Comparison of ENCODE assay signal across 8 cellular contexts in the genomic region with DNA sequence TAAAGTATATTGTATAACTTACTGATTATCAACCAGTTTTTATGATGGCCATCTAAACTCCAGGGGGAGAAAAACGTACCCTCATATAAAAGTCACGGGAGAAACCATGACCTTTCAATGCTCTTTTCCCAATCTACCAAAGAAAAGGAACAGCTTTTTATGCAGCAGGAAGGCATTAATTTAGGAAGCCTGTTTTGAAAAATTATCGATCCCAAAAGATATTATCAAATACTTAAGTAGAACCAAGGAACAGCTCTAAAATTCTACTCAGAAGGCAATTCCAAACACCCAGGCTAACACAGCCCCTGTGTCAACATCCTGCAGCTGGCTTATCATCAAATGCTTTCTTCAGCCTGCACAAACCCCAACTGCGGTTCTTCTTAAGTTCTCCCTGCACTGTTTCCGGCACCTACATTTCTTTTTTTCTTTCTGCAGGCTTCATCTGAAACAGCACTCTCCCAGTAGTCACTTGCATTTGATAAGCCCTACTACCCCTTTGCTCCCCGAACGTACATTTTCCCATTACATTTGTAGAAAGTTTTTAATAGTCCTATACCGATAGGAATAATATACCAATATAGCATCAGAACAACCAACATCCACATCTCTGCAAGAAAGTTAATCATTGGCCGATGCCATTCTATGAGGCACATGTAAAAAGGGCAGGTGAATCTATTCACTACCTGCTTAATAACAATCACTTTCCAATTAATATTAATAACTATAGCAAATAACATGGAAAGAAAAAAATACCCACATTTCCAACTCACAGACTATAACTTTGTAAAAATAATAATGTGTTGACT. TPM values are rescaled to one million over a fixed set of nuclear protein-coding genes. Genes with fewer than 3 reads are reported as not detected.
DNase-seq lines count a peak whose midpoint lies in the region; ATAC-seq, FAIRE-seq and TF ChIP-seq lines count a peak whose summit lies in the region.

No MANE protein-coding gene starts in this region.

- H3K9me3 ChIP-seq in GM12878 (replicated peaks; ENCODE audit: control insufficient read depth, insufficient read depth, low read length) (no peaks in the 10 kb centered on the region), ascending aorta (no peaks in the 10 kb centered on the region), Karpas-422 (ENCODE audit: low read length) (no peaks in the 10 kb centered on the region)

- SMC1A ChIA-PET in GM12878 (lab: Charles Lee; ENCODE audit: uncharacterized antibody, unreplicated experiment) = interaction anchor here (0.7 to 8.4 kb wide), 11 partner anchors 8 to 666 kb away, joined by 3 to 107 read pairs (median 10); no protein-coding TSS in a partner anchor

- CTCF ChIA-PET in GM12878 (lab: Yijun Ruan, JAX) = interaction anchor here (0.5 to 1.5 kb wide), 6 partner anchors 11 to 673 kb away, joined by 3 to 4 read pairs (median 3); no protein-coding TSS in a partner anchor

- DNase-seq in GM18507 (ENCODE audit: extremely low spot score, insufficient read length, low read depth) (no peak), MV-4-11 (lab: John Stamatoyannopoulos, UW) (peak; percentile 71), GM12878 (ENCODE audit: low read depth, low spot score) (no peak), ascending aorta (ENCODE audit: low spot score in 2 of 2) (no peak), Karpas-422 (no peak), SW 1271 (lab: John Stamatoyannopoulos, UW) (no peak)
- peak; percentile 17 to 86 (median 76) for DNase-seq in stimulated activated naive CD4-positive, alpha-beta T cell (lab: John Stamatoyannopoulos, UW)

- peak overlapping the region; percentile 56 for H3K4me2 ChIP-seq in GM12878 (ENCODE audit: control insufficient read depth, insufficient read depth)
- H3K4me2 ChIP-seq in Karpas-422 (ENCODE audit: low read depth, low read length, poor library complexity, severe bottlenecking) = no peak overlapping the region

- TF ChIP-seq RAD21 in GM12878 (IDR thresholded peaks at IDR 0.05; ENCODE audit: insufficient read depth, low read depth, low read length) = no peak

- peak overlapping the region; percentile 50 for H3K27ac ChIP-seq in GM12878 (ENCODE audit: control insufficient read depth, insufficient read depth)
- H3K27ac ChIP-seq in ascending aorta = no peak overlapping the region
- H3K27ac ChIP-seq in Karpas-422 (ENCODE audit: low read length) = no peak overlapping the region

- peak; percentile 83 for FAIRE-seq in GM18507 (lab: Jason Lieb, UNC)
- peak; percentile 84 for FAIRE-seq in GM12878 (lab: Jason Lieb, UNC)

- no peak for TF ChIP-seq EP300 in GM12878 (IDR thresholded peaks at IDR 0.05; ENCODE audit: borderline replicate concordance in 1 of 2, control insufficient read depth in 1 of 2, low read depth in 2 of 2, low read length in 2 of 2)

- RAD21 ChIA-PET in GM12878 (lab: Charles Lee; ENCODE audit: unreplicated experiment) = interaction anchor here (0.7 to 6.6 kb wide), 15 partner anchors 9 to 266 kb away, joined by 3 to 71 read pairs (median 4); no protein-coding TSS in a partner anchor

- in situ Hi-C loops in GM12878 (cut with MboI) = no loop called here

- TF ChIP-seq POLR2A in GM12878 (IDR thresholded peaks at IDR 0.05; ENCODE audit: low read depth, low read length) = no peak

- H3K4me1 ChIP-seq in GM12878 (ENCODE audit: control insufficient read depth, insufficient read depth, low read length) (peaks cover 27% of the 10 kb centered on the region), ascending aorta (peaks cover 0 to 18% of the 10 kb centered on the region in 2 donors), Karpas-422 (ENCODE audit: low read length) (no peaks in the 10 kb centered on the region)

- H4K20me1 ChIP-seq in GM12878 (ENCODE audit: control insufficient read depth, insufficient read depth) = peaks cover 3% of the 10 kb centered on the region; the same call in 1 of the 2 replicates
- H4K20me1 ChIP-seq in Karpas-422 (ENCODE audit: insufficient read depth, low read depth, low read length) = peaks cover 73% of the 10 kb centered on the region

- 7% methylated on average over 9 of the region's 9 CpGs for WGBS in GM12878 (ENCODE audit: insufficient coverage, insufficient replicate concordance, low lambda C conversion rate, missing lambda C conversion rate)

- H2AFZ ChIP-seq in GM12878 (ENCODE audit: control insufficient read depth, low read depth, low read length) = no peak overlapping the region
- no peak overlapping the region for H2AFZ ChIP-seq in Karpas-422 (ENCODE audit: low read length)

- peak overlapping the region; percentile 39; the same call in 1 of the 2 replicates for H3K4me3 ChIP-seq in GM12878
- H3K4me3 ChIP-seq in ascending aorta = no peak overlapping the region
- no peak overlapping the region for H3K4me3 ChIP-seq in Karpas-422 (ENCODE audit: low read length)

- intact Hi-C loops in GM12878 (cut with micrococcal nuclease; ENCODE audit: unreplicated experiment) = loop anchor here (5.0 kb wide), 1 partner anchor 46 kb away; a partner anchor contains a TSS
- intact Hi-C loops in ascending aorta (cut with DNase I) = no loop called here

- no peak for TF ChIP-seq CTCF in GM12878 (IDR thresholded peaks at IDR 0.05 in 2 of 3, conservative IDR thresholded peaks at IDR 0.05 in 1 of 3; ENCODE audit: control insufficient read depth in 2 of 3, extremely low read depth in 1 of 3, insufficient read depth in 1 of 3, low read depth in 3 of 3, low read length in 3 of 3)
- TF ChIP-seq CTCF in ascending aorta (IDR thresholded peaks at IDR 0.05) = no peak

- H3K79me2 ChIP-seq in GM12878 (ENCODE audit: control insufficient read depth, insufficient read depth, low read length) (peaks cover 94% of the 10 kb centered on the region), Karpas-422 (ENCODE audit: low read length) (no peaks in the 10 kb centered on the region)

- BruUV-seq in GM12878 (replicated peaks; lab: Mats Ljungman, UMichigan) = no TSS peak

- POLR2A ChIA-PET in GM12878 (lab: Charles Lee) = interaction anchor here (0.5 to 0.9 kb wide), 3 partner anchors 8 to 28 kb away, joined by 3 to 5 read pairs (median 3); no protein-coding TSS in a partner anchor

- H3K27me3 ChIP-seq in GM12878 (replicated peaks in 1 of 2; ENCODE audit: control insufficient read depth in 2 of 2, insufficient read depth in 2 of 2, low read length in 1 of 2) (no peaks in the 10 kb centered on the region), ascending aorta (no peaks in the 10 kb centered on the region), Karpas-422 (ENCODE audit: low read length) (no peaks in the 10 kb centered on the region)

- H3K36me3 ChIP-seq in GM12878 (ENCODE audit: control insufficient read depth in 2 of 2, insufficient read depth in 2 of 2, low read length in 1 of 2) (no peaks in the 10 kb centered on the region), ascending aorta (no peaks in the 10 kb centered on the region), Karpas-422 (ENCODE audit: insufficient read depth, low read length) (no peaks in the 10 kb centered on the region)

- ATAC-seq in GM21737 (IDR thresholded peaks at IDR 0.05; ENCODE audit: unreplicated experiment) = peak; percentile 81
- peak; percentile 77 for ATAC-seq in GM12878

- no peak overlapping the region; the same call in 1 of the 2 replicates for H3K9ac ChIP-seq in GM12878 (ENCODE audit: control insufficient read depth, insufficient read depth, low read length)
- no peak overlapping the region for H3K9ac ChIP-seq in Karpas-422 (ENCODE audit: low read length)

- no peaks in the 10 kb centered on the region for H3K9me2 ChIP-seq in Karpas-422 (replicated peaks; ENCODE audit: insufficient read depth, low read length)

TF ChIP-seq in GM12878, 131 proteins besides CTCF, POLR2A, EP300 and RAD21 (continues in another document):
- TF ChIP-seq HDAC2 (IDR thresholded peaks at IDR 0.05) (no peak), ZBED1 (IDR thresholded peaks at IDR 0.05; ENCODE audit: borderline replicate concordance) (no peak), KAT2A (conservative IDR thresholded peaks at IDR 0.05; ENCODE audit: control insufficient read depth, low read depth, low read length) (no peak)

RNA-seq across cellular contexts. Expression of a gene that starts 47.9 kb away (rescaled TPM):
- total RNA-seq in GM12878 (2013; cell fraction: nucleolus; rRNA removed) = 75.2 and 80.8 TPM in 2 replicates
- total RNA-seq in GM12878 (2014; rRNA removed) = 66.1 and 76.6 TPM in 2 replicates
- total RNA-seq in GM12878 (2014; rRNA removed; fragmentation: Illumina TruSeq; extraction: Trizol) = 138 and 139 TPM in 2 replicates
- total RNA-seq in GM12878 (2021) = 107 and 110 TPM in 2 replicates
- 65.1 TPM for polyA plus RNA-seq in GM12878 (2011; ENCODE audit: low read depth)
- polyA plus RNA-seq in GM12878 (2011; rRNA removed) = 74.2 and 111 TPM in 2 replicates
- polyA plus RNA-seq in GM12878 (2011; cell fraction: cytosol; rRNA removed) = 37.6 and 45.3 TPM in 2 replicates
- 30.4 and 31.2 TPM in 2 replicates for polyA plus RNA-seq in GM12878 (2011; cell fraction: nucleus; rRNA removed)
- polyA plus RNA-seq in GM12878 (2012) = 50.1 and 66.8 TPM in 2 replicates
- polyA plus RNA-seq in GM12878 (2014; fragmentation: Illumina TruSeq; extraction: Trizol) = 120 and 188 TPM in 2 replicates
- polyA plus RNA-seq in GM12878 (2014; fragmentation: Nextera tagmentation; extraction: Ambion mirVana) = 100 to 1,000 TPM in 1 of 2 experiments, 10 to 100 TPM in 1; 54.3 to 103 TPM
- 63.4 and 82.4 TPM in 2 replicates for polyA plus RNA-seq in GM12878 (2014; rRNA removed)
- polyA plus RNA-seq in GM12878 (2016; fragmentation: Nextera tagmentation; extraction: Ambion mirVana) = 10 to 100 TPM; 84.1 to 84.8 TPM
- polyA minus RNA-seq in GM12878 (2011; rRNA and poly(A)+ RNA removed) = 81.0 and 112 TPM in 2 replicates
- 36.2 and 39.6 TPM in 2 replicates for polyA minus RNA-seq in GM12878 (2011; cell fraction: cytosol; rRNA and poly(A)+ RNA removed)
- polyA minus RNA-seq in GM12878 (2011; cell fraction: nucleus; rRNA and poly(A)+ RNA removed) = 36.8 and 50.8 TPM in 2 replicates
- total RNA-seq in ascending aorta = 34.9 TPM
- 32.6 and 33.1 TPM in 2 replicates for total RNA-seq in Karpas-422 (2014; rRNA removed; shearing (Covaris generic); ENCODE audit: low replicate concordance)

Comparison
In these comparisons a context has a peak if more than half of its experiments do, and no peak if none do; other contexts are left out.
1. DNase-seq: peak in MV-4-11 (single experiment) and stimulated activated naive CD4-positive, alpha-beta T cell (6 of 6); none in GM18507 (single experiment), GM12878 (single experiment), ascending aorta (0 of 2), Karpas-422 (single experiment) and SW 1271 (0 of 2).